ENCODE assay signal across 18 cellular contexts in the genomic region with DNA sequence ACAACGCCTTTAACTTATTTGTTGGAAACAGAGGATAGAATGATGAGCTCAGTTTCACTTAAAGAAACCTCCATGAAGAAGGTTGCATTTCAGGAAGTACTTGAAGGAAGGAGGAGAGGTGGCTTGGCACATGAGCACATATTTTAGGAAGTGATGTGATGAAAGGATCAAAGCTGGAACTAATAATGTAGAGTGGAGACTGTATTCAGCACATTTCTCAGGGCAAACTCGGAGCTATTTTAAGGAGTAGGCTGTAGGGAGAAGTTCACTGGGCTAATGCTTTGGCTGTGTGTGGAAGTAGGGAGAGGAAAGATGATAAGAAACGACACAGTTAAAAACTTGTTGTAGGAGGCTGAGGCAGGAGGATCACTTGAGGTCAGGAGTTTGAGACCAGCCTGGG.
DNase-seq lines count a peak whose midpoint lies in the region; ATAC-seq, FAIRE-seq and TF ChIP-seq lines count a peak whose summit lies in the region.
"Had no signal": no experiment of that assay in that cellular context is flagged by ENCODE, and none has a peak within 500 bp of the region (broad histone marks: within the 10 kb centered on the region; RNA-seq: fewer than 3 reads in every experiment).

No MANE protein-coding gene starts in this region.

- no peak for FAIRE-seq in astrocyte (lab: Jason Lieb, UNC)
- FAIRE-seq: H1, K562, RCC 7860 had no signal

- H3K4me2 ChIP-seq in astrocyte (ENCODE audit: low read length), result no peak overlapping the region

- TF ChIP-seq CTCF in astrocyte (IDR thresholded peaks at IDR 0.05; ENCODE audit: insufficient read depth, low read depth, low read length), result no peak
- TF ChIP-seq CTCF in cardiac muscle cell (IDR thresholded peaks at IDR 0.05; ENCODE audit: low read depth, low read length), result no peak

- H3K9me3 ChIP-seq in astrocyte (ENCODE audit: insufficient read depth, low read depth, low read length) (no peaks in the 10 kb centered on the region), cardiac muscle cell (ENCODE audit: low read depth) (no peaks in the 10 kb centered on the region)

- peaks cover 8% of the 10 kb centered on the region for H3K4me1 Mint-ChIP-seq in astrocyte (ENCODE audit: low read depth, unreplicated experiment)

- no peak overlapping the region for H3K9ac ChIP-seq in astrocyte (ENCODE audit: low read length)

- no peak overlapping the region for H3K4me3 Mint-ChIP-seq in astrocyte (ENCODE audit: unreplicated experiment)

- H3K27me3 ChIP-seq in astrocyte (ENCODE audit: insufficient read depth, low read length), result no peaks in the 10 kb centered on the region
- no peaks in the 10 kb centered on the region for H3K27me3 ChIP-seq in cardiac muscle cell

- H2AFZ ChIP-seq in astrocyte (ENCODE audit: low read depth, low read length), result no peak overlapping the region

- H3K4me1 ChIP-seq in astrocyte (ENCODE audit: insufficient read depth, low read length), result no peaks in the 10 kb centered on the region
- peaks cover 8% of the 10 kb centered on the region for H3K4me1 ChIP-seq in cardiac muscle cell (ENCODE audit: low read depth)

- no peaks in the 10 kb centered on the region for H3K36me3 ChIP-seq in astrocyte (ENCODE audit: insufficient read depth, low read length)
- H3K36me3 ChIP-seq in cardiac muscle cell, result peaks cover 4% of the 10 kb centered on the region

- no peaks in the 10 kb centered on the region for H3K79me2 ChIP-seq in astrocyte (ENCODE audit: insufficient read depth, low read length)

- H3K27ac Mint-ChIP-seq in astrocyte (ENCODE audit: unreplicated experiment), result no peak overlapping the region

- ATAC-seq in HG02870 (IDR thresholded peaks at IDR 0.05; ENCODE audit: unreplicated experiment) (no peak), GM18867 (IDR thresholded peaks at IDR 0.05; ENCODE audit: unreplicated experiment) (no peak), HG02610 (IDR thresholded peaks at IDR 0.05; ENCODE audit: unreplicated experiment) (no peak)
- ATAC-seq: K562 had no signal

- H3K27ac ChIP-seq in astrocyte (ENCODE audit: low read depth, low read length) (no peak overlapping the region), cardiac muscle cell (no peak overlapping the region)
- H3K27ac ChIP-seq: C4-2B had no signal

- no peaks in the 10 kb centered on the region for H4K20me1 ChIP-seq in astrocyte (ENCODE audit: insufficient read depth, low read length)

- no peaks in the 10 kb centered on the region for H3K36me3 Mint-ChIP-seq in astrocyte (ENCODE audit: low read depth, unreplicated experiment)

- H3K27me3 Mint-ChIP-seq in astrocyte (ENCODE audit: low read depth, unreplicated experiment), result no peaks in the 10 kb centered on the region

- H3K4me3 ChIP-seq in astrocyte (ENCODE audit: insufficient read depth, low read depth, low read length) (no peak overlapping the region), cardiac muscle cell (no peak overlapping the region)
- H3K4me3 ChIP-seq: K562 had no signal

- H3K9me3 Mint-ChIP-seq in astrocyte (ENCODE audit: unreplicated experiment), result no peaks in the 10 kb centered on the region

- peak; percentile 36 for DNase-seq in AG08395 (ENCODE audit: low spot score)
- DNase-seq in EH (ENCODE audit: low read depth), result peak; percentile 22
- DNase-seq in astrocyte (ENCODE audit: low read depth), result peak; percentile 30
- DNase-seq in cardiac muscle cell (ENCODE audit: low read depth in 1 of 2, low spot score in 1 of 2), result peak; percentile 13 to 48
- no peak for DNase-seq in GOT3 (lab: John Stamatoyannopoulos, UW)
- DNase-seq: DMS79 treated with DMSO at 0.1 percent for 48 hours, NCI-H1105, NCI-H226, NCI-H526, SHP77 treated with DMSO at 0.1 percent for 48 hours, T-helper 1 cell had no signal
